ENCODE assay signal across 27 cellular contexts in genomic region chr10:48710647-48711046, GRCh38. TPM values are rescaled to one million over a fixed set of nuclear protein-coding genes. Genes with fewer than 3 reads are reported as not detected.
"Had no signal": no experiment of that assay in that cellular context is flagged by ENCODE, and none has a peak within 500 bp of the region (broad histone marks: within the 10 kb centered on the region; RNA-seq: fewer than 3 reads in every experiment).

No MANE protein-coding gene starts in this region.

- H3K4me3 ChIP-seq: adrenal gland, SJSA1 had no signal

- H3K36me3 ChIP-seq: adrenal gland, SJSA1 had no signal

- H3K27ac Mint-ChIP-seq: activated CD8-positive, alpha-beta T cell treated with anti-CD3 and anti-CD28 coated beads, Interleukin-2, amount 10 ng/mL, durations not matched to agents 7 days and 5 days; activated naive CD8-positive, alpha-beta T cell treated with anti-CD3 and anti-CD28 coated beads, Interleukin-2, amount 10 ng/mL, durations not matched to agents 7 days and 5 days; T-helper 1 cell treated with Interleukin-12 subunit alpha and Interleukin-12 subunit beta and Interleukin-4 antibody, amounts not matched to agents 30 μg/mL and 1 μg/mL, for 36 hours had no signal

- DNase-seq: activated CD4-positive, alpha-beta T cell treated with anti-CD3 and anti-CD28 coated beads for 48 hours; activated CD4-positive, alpha-beta T cell treated with anti-CD3 and anti-CD28 coated beads, Interleukin-2, amount 50 U/mL, for 4 hours; activated CD8-positive, alpha-beta memory T cell treated with anti-CD3 and anti-CD28 coated beads, Interleukin-2, amount 50 U/mL, for 48 hours; activated CD8-positive, alpha-beta T cell treated with anti-CD3 and anti-CD28 coated beads, Interleukin-2, amount 10 ng/mL, durations not matched to agents 7 days and 5 days; activated naive CD4-positive, alpha-beta T cell treated with anti-CD3 and anti-CD28 coated beads, Interleukin-2, amount 50 U/mL, for 16 hours; activated naive CD8-positive, alpha-beta T cell treated with anti-CD3 and anti-CD28 coated beads, Interleukin-2, amount 10 ng/mL, durations not matched to agents 7 days and 5 days; activated T-cell treated with anti-CD3 and anti-CD28 coated beads, Interleukin-2, amount 50 U/mL, for 1 hour; adrenal gland; KBM-7; NCI-H1048; NCI-H146; NCI-H187 treated with DMSO at 0.1 percent for 48 hours; NCI-H2081 treated with DMSO at 0.1 percent for 48 hours; NCI-H2171; NCI-H2227 treated with DMSO at 0.1 percent for 48 hours; NCI-H526 treated with DMSO at 0.1 percent for 48 hours; NCI-H82; SW 1271 had no signal

- H3K4me1 Mint-ChIP-seq: activated naive CD8-positive, alpha-beta T cell treated with anti-CD3 and anti-CD28 coated beads, Interleukin-2, amount 10 ng/mL, durations not matched to agents 7 days and 5 days; central memory CD8-positive, alpha-beta T cell had no signal

- H3K9me3 Mint-ChIP-seq: activated naive CD8-positive, alpha-beta T cell treated with anti-CD3 and anti-CD28 coated beads, Interleukin-2, amount 10 ng/mL, durations not matched to agents 7 days and 5 days had no signal

- H3K9me3 ChIP-seq: adrenal gland, SJSA1 had no signal

- H3K4me3 Mint-ChIP-seq: activated CD8-positive, alpha-beta T cell treated with anti-CD3 and anti-CD28 coated beads, Interleukin-2, amount 10 ng/mL, durations not matched to agents 7 days and 5 days; activated naive CD8-positive, alpha-beta T cell treated with anti-CD3 and anti-CD28 coated beads, Interleukin-2, amount 10 ng/mL, durations not matched to agents 7 days and 5 days; central memory CD8-positive, alpha-beta T cell; T-helper 1 cell treated with Interleukin-12 subunit alpha and Interleukin-12 subunit beta and Interleukin-4 antibody, amounts not matched to agents 30 μg/mL and 1 μg/mL, for 36 hours had no signal

- H3K4me1 ChIP-seq: adrenal gland, SJSA1 had no signal

- H3K27me3 ChIP-seq: adrenal gland had no signal

- ATAC-seq: activated CD4-positive, CD25-positive, alpha-beta regulatory T cell treated with anti-CD3 and anti-CD28 coated beads, Interleukin-2, amount 50 U/mL, for 24 hours; activated CD8-positive, alpha-beta T cell treated with anti-CD3 and anti-CD28 coated beads, Interleukin-2, amount 10 ng/mL, durations not matched to agents 7 days and 5 days; SK-N-SH treated with all-trans-retinoic acid at 6 μM for 48 hours had no signal

- H3K27ac ChIP-seq: adrenal gland, SJSA1 had no signal

- H3K36me3 Mint-ChIP-seq: activated naive CD8-positive, alpha-beta T cell treated with anti-CD3 and anti-CD28 coated beads, Interleukin-2, amount 10 ng/mL, durations not matched to agents 7 days and 5 days had no signal

RNA-seq across cellular contexts. Expression of gene WDFY4, which starts 26.0 kb away (rescaled TPM):
- total RNA-seq: LHCN-M2, M059J, NCI-H460, RPMI7951 had no signal
